ENCODE assay signal across 8 cellular contexts in the genomic region with DNA sequence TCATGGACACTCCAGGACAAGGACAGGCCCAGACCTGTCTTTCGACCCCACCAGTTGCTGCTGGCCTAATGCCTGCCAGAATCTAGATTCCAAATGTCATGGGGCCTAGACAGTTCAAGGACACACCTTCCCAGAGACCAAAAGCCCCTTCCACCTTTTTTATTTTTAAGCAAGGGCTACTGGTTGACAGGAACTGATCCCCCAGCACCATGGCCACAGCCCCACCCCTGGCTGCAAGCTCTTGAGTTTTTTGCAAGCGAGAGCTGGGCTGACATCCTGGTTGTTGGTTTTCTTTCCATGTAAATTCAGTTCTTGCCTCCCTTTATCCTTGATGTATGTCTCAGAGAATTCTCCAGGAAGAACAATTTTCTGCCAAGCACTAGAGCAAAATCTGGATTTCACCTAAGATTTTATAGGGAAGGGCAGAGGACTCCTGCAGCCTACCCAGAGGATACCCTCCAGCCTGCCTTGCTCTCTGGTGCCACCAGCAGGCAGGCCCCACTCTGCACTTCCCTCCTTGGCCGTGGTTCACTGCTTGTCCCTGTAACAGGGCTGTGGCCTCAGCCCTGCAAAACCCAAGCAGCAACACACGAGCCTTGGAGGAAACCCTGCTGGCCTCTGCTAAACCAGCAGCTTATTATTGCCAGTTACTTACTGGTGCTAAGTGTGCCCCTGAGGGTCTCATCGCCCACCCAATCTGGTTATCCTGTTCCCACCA.
DNase-seq lines count a peak whose midpoint lies in the region; ATAC-seq and TF ChIP-seq lines count a peak whose summit lies in the region.

No MANE protein-coding gene starts in this region.

- no peak overlapping the region for H2AK5ac ChIP-seq in mesendoderm (ENCODE audit: low read length)

- H3K4me3 ChIP-seq in mesendoderm (ENCODE audit: low read length), result no peak overlapping the region

- H2BK15ac ChIP-seq in mesendoderm (replicated peaks; ENCODE audit: low read depth), result no peak overlapping the region

- H2BK5ac ChIP-seq in mesendoderm (ENCODE audit: low read length), result no peak overlapping the region

- H4K8ac ChIP-seq in mesendoderm (ENCODE audit: low read depth, low read length), result no peak overlapping the region

- peaks cover 5 to 8% of the 10 kb centered on the region in 2 donors for H3K4me1 Mint-ChIP-seq in effector memory CD8-positive, alpha-beta T cell (ENCODE audit: low read depth in 2 of 2)

- no peak overlapping the region for H3K27ac ChIP-seq in mesendoderm (ENCODE audit: low read depth, low read length)

- H3K27me3 ChIP-seq in mesendoderm (ENCODE audit: insufficient read depth, low read length, poor library complexity), result no peaks in the 10 kb centered on the region

- no peak overlapping the region for H4K5ac ChIP-seq in mesendoderm (ENCODE audit: low read length)

- peaks cover 19 to 26% of the 10 kb centered on the region in 2 donors for H3K27me3 Mint-ChIP-seq in effector memory CD8-positive, alpha-beta T cell

- H2BK120ac ChIP-seq in mesendoderm (ENCODE audit: low read depth, low read length), result no peak overlapping the region

- no peak overlapping the region for H3K56ac ChIP-seq in mesendoderm (ENCODE audit: low read length)

- H3K27ac Mint-ChIP-seq in effector memory CD8-positive, alpha-beta T cell, result no peak overlapping the region

- H3K4me1 ChIP-seq in mesendoderm (ENCODE audit: control insufficient read depth, low read depth, low read length), result no peaks in the 10 kb centered on the region

- H3K9ac ChIP-seq in mesendoderm (ENCODE audit: low read length), result no peak overlapping the region

- H3K36me3 ChIP-seq in mesendoderm (ENCODE audit: control insufficient read depth, insufficient read depth, low read length), result no peaks in the 10 kb centered on the region

- TF ChIP-seq CTCF in GM12872 (IDR thresholded peaks at IDR 0.05; ENCODE audit: insufficient read depth, low read depth, low read length), result peak; percentile 61

- no peak overlapping the region for H3K23ac ChIP-seq in mesendoderm (ENCODE audit: low read length)

- H3K4me3 Mint-ChIP-seq in effector memory CD8-positive, alpha-beta T cell, result no peak overlapping the region

- no peaks in the 10 kb centered on the region for H3K79me1 ChIP-seq in mesendoderm (ENCODE audit: low read length)

- H3K79me2 ChIP-seq in mesendoderm (ENCODE audit: control insufficient read depth, insufficient read depth, low read length), result no peaks in the 10 kb centered on the region

- H3K4me2 ChIP-seq in mesendoderm (ENCODE audit: low read length), result no peak overlapping the region

- peak; percentile 35 for ATAC-seq in effector memory CD8-positive, alpha-beta T cell (replicated peaks)
- ATAC-seq in HG02798 (IDR thresholded peaks at IDR 0.05; ENCODE audit: poor library complexity, unreplicated experiment), result no peak
- no peak for ATAC-seq in HG03175 (IDR thresholded peaks at IDR 0.05; ENCODE audit: unreplicated experiment)

- no peaks in the 10 kb centered on the region for H3K9me3 Mint-ChIP-seq in effector memory CD8-positive, alpha-beta T cell

- no peaks in the 10 kb centered on the region for H3K36me3 Mint-ChIP-seq in effector memory CD8-positive, alpha-beta T cell (ENCODE audit: insufficient read depth)

- no peak overlapping the region for H3K18ac ChIP-seq in mesendoderm (ENCODE audit: low read length)

- WGBS in mesendoderm (ENCODE audit: extremely low coverage, insufficient coverage, low lambda C conversion rate), result no CpG with 5 or more reads among the region's 5 CpGs

- DNase-seq in NAMALWA (ENCODE audit: low spot score) (peak; percentile 10), mesendoderm (peak; percentile 80), NCI-H345 (lab: John Stamatoyannopoulos, UW) (no peak), amniotic stem cell (lab: John Stamatoyannopoulos, UW) (no peak)
- DNase-seq in effector memory CD8-positive, alpha-beta T cell, result no peak

- H3K4ac ChIP-seq in mesendoderm (ENCODE audit: low read depth, low read length), result no peak overlapping the region

Comparison
In these comparisons a context has a peak if more than half of its experiments do, and no peak if none do; other contexts are left out.
1. DNase-seq: peak in NAMALWA (single experiment) and mesendoderm (single experiment); none in effector memory CD8-positive, alpha-beta T cell (0 of 3), NCI-H345 (single experiment) and amniotic stem cell (single experiment).